In genomic region chr2:218727502-218728165, GRCh38 we compare ENCODE assay signal across 10 cellular contexts. TPM values are rescaled to one million over a fixed set of nuclear protein-coding genes. Genes with fewer than 3 reads are reported as not detected.
A peak's percentile ranks its signal among the peaks of the same experiment; 100 is the strongest.
DNase-seq lines count a peak whose midpoint lies in the region; ATAC-seq and TF ChIP-seq lines count a peak whose summit lies in the region.
"Had no signal": no experiment of that assay in that cellular context is flagged by ENCODE, and none has a peak within 500 bp of the region (broad histone marks: within the 10 kb centered on the region; RNA-seq: fewer than 3 reads in every experiment).

No MANE protein-coding gene starts in this region.

- TF ChIP-seq CTCF in AG09319 (IDR thresholded peaks at IDR 0.05; ENCODE audit: low read depth, low read length) (peak; percentile 23), GM12874 (IDR thresholded peaks at IDR 0.05; ENCODE audit: insufficient read depth, low read depth, low read length) (peak; percentile 31; the same call in 1 of the 2 replicates), PC-9 (conservative IDR thresholded peaks at IDR 0.05) (peak; percentile 70), fibroblast of pulmonary artery (IDR thresholded peaks at IDR 0.05; ENCODE audit: low read length, missing control alignments) (peak; percentile 43)

- peaks cover 74% of the 10 kb centered on the region for H3K79me2 ChIP-seq in PC-9 (ENCODE audit: low read depth)

- H3K9me2 ChIP-seq in PC-9 (ENCODE audit: insufficient read depth) = no peaks in the 10 kb centered on the region

- no TSS peak for BruUV-seq in PC-9 (replicated peaks; lab: Mats Ljungman, UMichigan)

- DNase-seq in AG09319 (ENCODE audit: extremely low read depth, low read depth) = no peak
- peak in 1 of 2 experiments; percentile 78 for DNase-seq in PC-9
- DNase-seq in fibroblast of pulmonary artery (ENCODE audit: low read depth) = peak; percentile 53
- DNase-seq in stimulated activated CD4-positive, alpha-beta T cell treated with anti-CD3 and anti-CD28 coated beads, Interleukin-4, amount 100 ng/mL, for 1 hour = no peak
- no peak for DNase-seq in activated T-cell treated with anti-CD3 and anti-CD28 coated beads, Interleukin-2, amount 50 U/mL, for 48 hours
- DNase-seq: activated CD4-positive, alpha-beta T cell treated with anti-CD3 and anti-CD28 coated beads, Interleukin-2, amount 50 U/mL, for 48 hours; foreskin melanocyte had no signal

- intact Hi-C loops in PC-9 (cut with micrococcal nuclease; ENCODE audit: unreplicated experiment) = loop anchor here (1.0 kb wide), 1 partner anchor 120 kb away; no protein-coding TSS in a partner anchor

- H3K4me3 ChIP-seq in PC-9 = no peak overlapping the region
- H3K4me3 ChIP-seq in fibroblast of pulmonary artery (replicated peaks; ENCODE audit: low read depth, low read length) = no peak overlapping the region

- no peak overlapping the region for H2AFZ ChIP-seq in PC-9

- H3K27me3 ChIP-seq in PC-9 (ENCODE audit: insufficient read depth, low read depth) = no peaks in the 10 kb centered on the region

- peaks cover 11% of the 10 kb centered on the region; the same call in 1 of the 2 replicates for H3K9me3 ChIP-seq in PC-9 (ENCODE audit: insufficient read depth, low read depth)

- no peak overlapping the region for H3K4me2 ChIP-seq in PC-9

- no peak for ATAC-seq in HG02763 (IDR thresholded peaks at IDR 0.05; ENCODE audit: unreplicated experiment)
- ATAC-seq in HG03108 (IDR thresholded peaks at IDR 0.05; ENCODE audit: unreplicated experiment) = no peak

- CTCF ChIA-PET in PC-9 (lab: Charles Lee) = interaction anchor here (0.5 to 1.0 kb wide), 4 partner anchors 68 to 942 kb away, joined by 4 to 6 read pairs (median 6); partner anchors contain the start of genes BCS1L and ZNF142

- H3K36me3 ChIP-seq in PC-9 (ENCODE audit: low read depth) = peaks cover 9% of the 10 kb centered on the region

- H3K4me1 ChIP-seq in PC-9 (replicated peaks; ENCODE audit: insufficient read depth) = peaks cover 28% of the 10 kb centered on the region

- POLR2A ChIA-PET in PC-9 (lab: Charles Lee; ENCODE audit: unreplicated experiment) = interaction anchor here (0.6 kb wide), 2 partner anchors 10 to 160 kb away, joined by 5 to 7 read pairs; partner anchors contain the start of gene USP37

- peak overlapping the region; percentile 60 for H3K27ac ChIP-seq in PC-9

- peaks cover 56% of the 10 kb centered on the region for H3F3A ChIP-seq in PC-9 (ENCODE audit: insufficient read depth, low read depth)

- H4K20me1 ChIP-seq in PC-9 (ENCODE audit: insufficient read depth) = 0 out of 2 replicates have a peak, but pooled peaks cover 4% of the 10 kb centered on the region

RNA-seq across cellular contexts. Expression of gene TTLL4, which starts 17.0 kb away (rescaled TPM):
- 43.9 and 57.1 TPM in 2 replicates for total RNA-seq in PC-9 (2021)

RNA-seq across cellular contexts. Expression of gene CYP27A1, which starts 54.3 kb away (rescaled TPM):
- total RNA-seq in PC-9 (2021) = 0.94 and 2.0 TPM in 2 replicates

RNA-seq across cellular contexts. Expression of gene STK36, which starts 55.7 kb away (rescaled TPM):
- total RNA-seq in PC-9 (2021) = 47.8 and 52.9 TPM in 2 replicates

RNA-seq across cellular contexts. Expression of gene RNF25, which starts 55.8 kb away (rescaled TPM):
- total RNA-seq in PC-9 (2021) = 24.6 and 27.2 TPM in 2 replicates
